In the genomic region with DNA sequence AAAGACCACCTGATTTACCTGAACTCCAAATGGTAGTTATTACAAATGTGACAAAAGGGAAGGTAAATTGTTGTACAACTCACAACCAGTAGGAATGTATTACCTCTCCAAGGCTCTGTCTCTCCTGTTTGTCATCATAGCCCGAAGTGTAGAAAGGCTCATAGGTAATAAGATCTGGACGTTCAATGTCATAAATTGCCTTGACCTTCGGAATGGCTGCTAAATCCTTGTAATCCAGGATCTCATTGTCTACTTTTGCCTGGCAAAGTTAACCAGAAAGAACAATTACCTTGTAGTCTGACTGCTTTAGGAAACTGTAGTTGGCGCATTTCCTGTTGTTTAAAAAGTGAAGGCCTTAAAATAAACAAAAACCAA, we compare ENCODE assay signal across 18 cellular contexts.
DNase-seq lines count a peak whose midpoint lies in the region; ATAC-seq, FAIRE-seq and TF ChIP-seq lines count a peak whose summit lies in the region.
"Had no signal": no experiment of that assay in that cellular context is flagged by ENCODE, and none has a peak within 500 bp of the region (broad histone marks: within the 10 kb centered on the region; RNA-seq: fewer than 3 reads in every experiment).

No MANE protein-coding gene starts in this region.

- no peak for ATAC-seq in gastrocnemius medialis

- H3K4me3 Mint-ChIP-seq in activated CD4-positive, alpha-beta memory T cell treated with anti-CD3 and anti-CD28 coated beads for 36 hours, result no peak overlapping the region
- H3K4me3 Mint-ChIP-seq in activated CD4-positive, alpha-beta memory T cell treated with anti-CD3 and anti-CD28 coated beads, Interleukin-2, amount 10 ng/mL, durations not matched to agents 7 days and 5 days, result no peak overlapping the region
- H3K4me3 Mint-ChIP-seq in astrocyte (ENCODE audit: unreplicated experiment), result no peak overlapping the region
- H3K4me3 Mint-ChIP-seq: activated CD4-positive, alpha-beta T cell treated with anti-CD3 and anti-CD28 coated beads, Interleukin-2, amount 10 ng/mL, durations not matched to agents 7 days and 5 days; stimulated activated naive CD8-positive, alpha-beta T cell treated with anti-CD3 and anti-CD28 coated beads, Interleukin-15, Interleukin-2, amounts not matched to agents 100 ng/mL and 50 ng/mL, for 24 hours; T-helper 2 cell treated with Interferon-gamma antibody and Interleukin-4, amounts not matched to agents 5 μg/mL and 100 μg/mL, for 36 hours had no signal

- H3K9me3 ChIP-seq in HUES48 (ENCODE audit: control insufficient read depth, insufficient read depth, low read length) (no peaks in the 10 kb centered on the region), astrocyte (ENCODE audit: insufficient read depth, low read depth, low read length) (no peaks in the 10 kb centered on the region), gastrocnemius medialis (no peaks in the 10 kb centered on the region)

- no peaks in the 10 kb centered on the region for H3K27me3 ChIP-seq in HUES48 (ENCODE audit: control insufficient read depth, insufficient read depth, low read length)
- no peaks in the 10 kb centered on the region for H3K27me3 ChIP-seq in astrocyte (ENCODE audit: insufficient read depth, low read length)
- H3K27me3 ChIP-seq in gastrocnemius medialis, result no peaks in the 10 kb centered on the region

- no peak overlapping the region for H2AFZ ChIP-seq in astrocyte (ENCODE audit: low read depth, low read length)

- peaks cover 19% of the 10 kb centered on the region for H3K4me1 Mint-ChIP-seq in activated CD4-positive, alpha-beta memory T cell treated with anti-CD3 and anti-CD28 coated beads for 36 hours (ENCODE audit: low read depth)
- H3K4me1 Mint-ChIP-seq in activated CD4-positive, alpha-beta memory T cell treated with anti-CD3 and anti-CD28 coated beads, Interleukin-2, amount 10 ng/mL, durations not matched to agents 7 days and 5 days, result peaks cover 31% of the 10 kb centered on the region
- H3K4me1 Mint-ChIP-seq in astrocyte (ENCODE audit: low read depth, unreplicated experiment), result peaks cover 3% of the 10 kb centered on the region

- CTCF ChIA-PET in activated CD4-positive, alpha-beta memory T cell treated with anti-CD3 and anti-CD28 coated beads for 36 hours (lab: Charles Lee), result interaction anchor here (0.6 to 5.5 kb wide), 11 partner anchors 14 to 313 kb away, joined by 3 to 112 read pairs (median 15); no protein-coding TSS in a partner anchor
- CTCF ChIA-PET in activated CD4-positive, alpha-beta memory T cell treated with anti-CD3 and anti-CD28 coated beads, Interleukin-2, amount 10 ng/mL, durations not matched to agents 7 days and 5 days (lab: Charles Lee), result interaction anchor here (0.7 to 5.2 kb wide), 9 partner anchors 9 to 312 kb away, joined by 3 to 76 read pairs (median 19); no protein-coding TSS in a partner anchor
- CTCF ChIA-PET in GM10248 (lab: Yijun Ruan, JAX), result interaction anchor here (1.0 to 5.7 kb wide), 11 partner anchors 9 to 250 kb away, joined by 3 to 93 read pairs (median 24); no protein-coding TSS in a partner anchor

- FAIRE-seq in astrocyte (lab: Jason Lieb, UNC), result no peak
- FAIRE-seq: H1 had no signal

- no peaks in the 10 kb centered on the region for H3K9me3 Mint-ChIP-seq in activated CD4-positive, alpha-beta memory T cell treated with anti-CD3 and anti-CD28 coated beads for 36 hours
- H3K9me3 Mint-ChIP-seq in activated CD4-positive, alpha-beta memory T cell treated with anti-CD3 and anti-CD28 coated beads, Interleukin-2, amount 10 ng/mL, durations not matched to agents 7 days and 5 days, result no peaks in the 10 kb centered on the region
- no peaks in the 10 kb centered on the region for H3K9me3 Mint-ChIP-seq in astrocyte (ENCODE audit: unreplicated experiment)
- H3K9me3 Mint-ChIP-seq: activated CD4-positive, alpha-beta T cell treated with anti-CD3 and anti-CD28 coated beads, Interleukin-2, amount 10 ng/mL, durations not matched to agents 7 days and 5 days; stimulated activated naive CD8-positive, alpha-beta T cell treated with anti-CD3 and anti-CD28 coated beads, Interleukin-15, Interleukin-2, amounts not matched to agents 100 ng/mL and 50 ng/mL, for 24 hours; T-helper 2 cell treated with Interferon-gamma antibody and Interleukin-4, amounts not matched to agents 5 μg/mL and 100 μg/mL, for 36 hours had no signal

- H3K27ac ChIP-seq in HUES48 (ENCODE audit: low read depth, low read length) (peak overlapping the region; percentile 73), astrocyte (ENCODE audit: low read depth, low read length) (no peak overlapping the region), gastrocnemius medialis (peak overlapping the region; percentile 68 to 80 (median 76))
- H3K27ac ChIP-seq: RWPE1, skin epidermis had no signal

- in situ Hi-C loops in gastrocnemius medialis (cut with MboI; ENCODE audit: low sequenced_read_pairs in 4 of 4), result loop anchor here in 3 of 4 donors (5.0 to 25.0 kb wide), 5 partner anchors 74 to 664 kb away; no protein-coding TSS in a partner anchor

- TF ChIP-seq POLR2A in gastrocnemius medialis (IDR thresholded peaks at IDR 0.05), result no peak

- no peak for DNase-seq in activated CD4-positive, alpha-beta memory T cell treated with anti-CD3 and anti-CD28 coated beads for 36 hours
- no peak for DNase-seq in activated CD4-positive, alpha-beta memory T cell treated with anti-CD3 and anti-CD28 coated beads, Interleukin-2, amount 10 ng/mL, durations not matched to agents 7 days and 5 days
- no peak for DNase-seq in astrocyte (ENCODE audit: low read depth)
- no peak for DNase-seq in gastrocnemius medialis
- no peak for DNase-seq in GM10248 (ENCODE audit: extremely low spot score)
- DNase-seq in effector CD4-positive, alpha-beta T cell, result no peak
- DNase-seq in activated CD8-positive, alpha-beta memory T cell treated with anti-CD3 and anti-CD28 coated beads for 24 hours, result no peak
- DNase-seq: activated CD4-positive, alpha-beta T cell treated with anti-CD3 and anti-CD28 coated beads, Interleukin-2, amount 10 ng/mL, durations not matched to agents 7 days and 5 days; activated effector memory CD4-positive, alpha-beta T cell treated with anti-CD3 and anti-CD28 coated beads, Interleukin-2, amount 50 U/mL, for 16 hours; DMS79; effector CD8-positive, alpha-beta T cell; NCI-H1048 had no signal

- H3K4me3 ChIP-seq in HUES48 (ENCODE audit: low read depth, low read length) (no peak overlapping the region), astrocyte (ENCODE audit: insufficient read depth, low read depth, low read length) (no peak overlapping the region), gastrocnemius medialis (no peak overlapping the region)
- H3K4me3 ChIP-seq: skin epidermis had no signal

- no peaks in the 10 kb centered on the region for H3K36me3 ChIP-seq in HUES48 (ENCODE audit: control insufficient read depth, insufficient read depth, low read length)
- no peaks in the 10 kb centered on the region for H3K36me3 ChIP-seq in astrocyte (ENCODE audit: insufficient read depth, low read length)
- peaks cover 0 to 3% of the 10 kb centered on the region in 2 donors for H3K36me3 ChIP-seq in gastrocnemius medialis

- POLR2A ChIA-PET in activated CD4-positive, alpha-beta memory T cell treated with anti-CD3 and anti-CD28 coated beads for 36 hours (lab: Charles Lee), result no interaction called here
- POLR2A ChIA-PET in activated CD4-positive, alpha-beta memory T cell treated with anti-CD3 and anti-CD28 coated beads, Interleukin-2, amount 10 ng/mL, durations not matched to agents 7 days and 5 days (lab: Charles Lee), result interaction anchor here (5.0 kb wide), 1 partner anchor 70 kb away, joined by 29 read pairs; no protein-coding TSS in a partner anchor
- POLR2A ChIA-PET in GM10248 (lab: Yijun Ruan, JAX), result no interaction called here

- H4K20me1 ChIP-seq in astrocyte (ENCODE audit: insufficient read depth, low read length), result no peaks in the 10 kb centered on the region

- intact Hi-C loops in activated CD4-positive, alpha-beta memory T cell treated with anti-CD3 and anti-CD28 coated beads for 36 hours (cut with micrococcal nuclease), result loop anchor here (5.0 kb wide), 1 partner anchor 314 kb away; no protein-coding TSS in a partner anchor
- intact Hi-C loops in gastrocnemius medialis (cut with DNase I; ENCODE audit: low total_unique reads), result loop anchor here (2.0 to 10.0 kb wide), 4 partner anchors 159 to 652 kb away; no protein-coding TSS in a partner anchor

- H3K36me3 Mint-ChIP-seq in activated CD4-positive, alpha-beta memory T cell treated with anti-CD3 and anti-CD28 coated beads for 36 hours, result peaks cover 4% of the 10 kb centered on the region
- peaks cover 17% of the 10 kb centered on the region for H3K36me3 Mint-ChIP-seq in activated CD4-positive, alpha-beta memory T cell treated with anti-CD3 and anti-CD28 coated beads, Interleukin-2, amount 10 ng/mL, durations not matched to agents 7 days and 5 days (ENCODE audit: low read depth)
- peaks cover 11% of the 10 kb centered on the region for H3K36me3 Mint-ChIP-seq in astrocyte (ENCODE audit: low read depth, unreplicated experiment)

- peak overlapping the region; percentile 62 for H3K27ac Mint-ChIP-seq in activated CD4-positive, alpha-beta memory T cell treated with anti-CD3 and anti-CD28 coated beads for 36 hours
- H3K27ac Mint-ChIP-seq in activated CD4-positive, alpha-beta memory T cell treated with anti-CD3 and anti-CD28 coated beads, Interleukin-2, amount 10 ng/mL, durations not matched to agents 7 days and 5 days, result no peak overlapping the region
- peak overlapping the region; percentile 44 for H3K27ac Mint-ChIP-seq in astrocyte (ENCODE audit: unreplicated experiment)
- H3K27ac Mint-ChIP-seq: activated CD4-positive, alpha-beta T cell treated with anti-CD3 and anti-CD28 coated beads, Interleukin-2, amount 10 ng/mL, durations not matched to agents 7 days and 5 days; stimulated activated naive CD8-positive, alpha-beta T cell treated with anti-CD3 and anti-CD28 coated beads, Interleukin-15, Interleukin-2, amounts not matched to agents 100 ng/mL and 50 ng/mL, for 24 hours; T-helper 2 cell treated with Interferon-gamma antibody and Interleukin-4, amounts not matched to agents 5 μg/mL and 100 μg/mL, for 36 hours had no signal

- H3K9ac ChIP-seq in HUES48 (ENCODE audit: low read depth, low read length), result peak overlapping the region; percentile 17; the same call in 1 of the 2 replicates
- H3K9ac ChIP-seq in astrocyte (ENCODE audit: low read length), result no peak overlapping the region

- H3K4me1 ChIP-seq in HUES48 (ENCODE audit: control insufficient read depth, insufficient read depth, low read length) (peaks cover 17% of the 10 kb centered on the region), astrocyte (ENCODE audit: insufficient read depth, low read length) (no peaks in the 10 kb centered on the region), gastrocnemius medialis (peaks cover 16 to 42% of the 10 kb centered on the region in 2 donors)

- H3K27me3 Mint-ChIP-seq in activated CD4-positive, alpha-beta memory T cell treated with anti-CD3 and anti-CD28 coated beads for 36 hours, result no peaks in the 10 kb centered on the region
- H3K27me3 Mint-ChIP-seq in activated CD4-positive, alpha-beta memory T cell treated with anti-CD3 and anti-CD28 coated beads, Interleukin-2, amount 10 ng/mL, durations not matched to agents 7 days and 5 days, result no peaks in the 10 kb centered on the region
- no peaks in the 10 kb centered on the region for H3K27me3 Mint-ChIP-seq in astrocyte (ENCODE audit: low read depth, unreplicated experiment)
- H3K27me3 Mint-ChIP-seq: activated CD4-positive, alpha-beta T cell treated with anti-CD3 and anti-CD28 coated beads, Interleukin-2, amount 10 ng/mL, durations not matched to agents 7 days and 5 days; stimulated activated naive CD8-positive, alpha-beta T cell treated with anti-CD3 and anti-CD28 coated beads, Interleukin-15, Interleukin-2, amounts not matched to agents 100 ng/mL and 50 ng/mL, for 24 hours had no signal

- no peak overlapping the region for H3K4me2 ChIP-seq in astrocyte (ENCODE audit: low read length)

- no peaks in the 10 kb centered on the region for H3K79me2 ChIP-seq in astrocyte (ENCODE audit: insufficient read depth, low read length)

- TF ChIP-seq CTCF in astrocyte (IDR thresholded peaks at IDR 0.05; ENCODE audit: insufficient read depth, low read depth, low read length) (no peak), gastrocnemius medialis (IDR thresholded peaks at IDR 0.05 in 4 of 5, conservative IDR thresholded peaks at IDR 0.05 in 1 of 5) (no peak), GM10248 (IDR thresholded peaks at IDR 0.05; ENCODE audit: control extremely low read depth, extremely low read depth, low read depth, missing control alignments) (no peak)
